ENCODE assay signal across 18 cellular contexts in the genomic region with DNA sequence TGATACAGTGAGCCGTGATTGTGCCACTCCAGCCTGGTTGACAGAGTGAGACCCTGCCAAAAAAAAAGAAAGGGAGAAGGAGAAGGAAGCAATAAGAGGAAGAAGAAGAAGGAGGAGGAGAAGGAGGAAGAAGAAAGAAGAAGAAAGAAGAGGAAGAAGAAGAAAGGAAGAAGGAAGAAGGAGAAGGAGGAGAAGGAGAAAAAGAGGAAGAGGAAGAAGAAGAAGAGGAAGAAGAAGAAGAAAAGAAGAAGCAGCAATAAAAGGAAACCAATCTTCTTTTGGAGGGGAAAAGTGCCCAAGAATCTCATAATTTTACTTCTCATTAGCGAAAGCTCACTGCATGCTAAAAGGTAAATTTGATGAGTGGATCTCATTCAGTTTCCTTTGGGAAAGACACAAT.
"Had no signal": no experiment of that assay in that cellular context is flagged by ENCODE, and none has a peak within 500 bp of the region (broad histone marks: within the 10 kb centered on the region; RNA-seq: fewer than 3 reads in every experiment).

No MANE protein-coding gene starts in this region.

- H3K4me1 Mint-ChIP-seq: activated CD4-positive, alpha-beta T cell treated with anti-CD3 and anti-CD28 coated beads, Interleukin-2, amount 10 ng/mL, durations not matched to agents 24 days and 14 days; activated naive CD8-positive, alpha-beta T cell treated with anti-CD3 and anti-CD28 coated beads, Interleukin-2, amount 10 ng/mL, durations not matched to agents 7 days and 5 days; brain had no signal

- ATAC-seq: left lung; naive thymus-derived CD4-positive, alpha-beta T cell; pancreas had no signal

- H3K27me3 Mint-ChIP-seq: activated CD4-positive, alpha-beta T cell treated with anti-CD3 and anti-CD28 coated beads, Interleukin-2, amount 10 ng/mL, durations not matched to agents 24 days and 14 days; brain; naive thymus-derived CD4-positive, alpha-beta T cell had no signal

- H3K4me3 Mint-ChIP-seq: activated CD4-positive, alpha-beta T cell treated with anti-CD3 and anti-CD28 coated beads, Interleukin-2, amount 10 ng/mL, durations not matched to agents 24 days and 14 days; activated naive CD8-positive, alpha-beta T cell treated with anti-CD3 and anti-CD28 coated beads, Interleukin-2, amount 10 ng/mL, durations not matched to agents 7 days and 5 days; activated T-helper 1 cell treated with anti-CD3 and anti-CD28 coated beads, Interleukin-12 subunit alpha, Interleukin-12 subunit beta, Interleukin-2, Interleukin-4 antibody, amounts not matched to agents 30 ng/mL and 10 ng/mL and 1 ng/mL, durations not matched to agents 14 hours and 24 hours and 36 hours; brain; naive thymus-derived CD4-positive, alpha-beta T cell had no signal

- H3K27ac Mint-ChIP-seq: activated CD4-positive, alpha-beta T cell treated with anti-CD3 and anti-CD28 coated beads, Interleukin-2, amount 10 ng/mL, durations not matched to agents 24 days and 14 days; activated naive CD8-positive, alpha-beta T cell treated with anti-CD3 and anti-CD28 coated beads, Interleukin-2, amount 10 ng/mL, durations not matched to agents 7 days and 5 days; activated T-helper 1 cell treated with anti-CD3 and anti-CD28 coated beads, Interleukin-12 subunit alpha, Interleukin-12 subunit beta, Interleukin-2, Interleukin-4 antibody, amounts not matched to agents 30 ng/mL and 10 ng/mL and 1 ng/mL, durations not matched to agents 14 hours and 24 hours and 36 hours; brain had no signal

- DNase-seq: activated CD4-positive, alpha-beta T cell treated with anti-CD3 and anti-CD28 coated beads, Interleukin-2, amount 10 ng/mL, durations not matched to agents 24 days and 14 days; activated CD8-positive, alpha-beta memory T cell treated with anti-CD3 and anti-CD28 coated beads for 24 hours; activated naive CD8-positive, alpha-beta T cell treated with anti-CD3 and anti-CD28 coated beads, Interleukin-2, amount 10 ng/mL, durations not matched to agents 7 days and 5 days; central memory CD4-positive, alpha-beta T cell; colonic mucosa; effector CD4-positive, alpha-beta T cell; islet precursor cell; left lung; mammary epithelial cell; naive thymus-derived CD4-positive, alpha-beta T cell; pancreas; sigmoid colon; spleen; tibial artery had no signal

- H3K9me3 Mint-ChIP-seq: activated CD4-positive, alpha-beta T cell treated with anti-CD3 and anti-CD28 coated beads, Interleukin-2, amount 10 ng/mL, durations not matched to agents 24 days and 14 days; activated naive CD8-positive, alpha-beta T cell treated with anti-CD3 and anti-CD28 coated beads, Interleukin-2, amount 10 ng/mL, durations not matched to agents 7 days and 5 days; activated T-helper 1 cell treated with anti-CD3 and anti-CD28 coated beads, Interleukin-12 subunit alpha, Interleukin-12 subunit beta, Interleukin-2, Interleukin-4 antibody, amounts not matched to agents 30 ng/mL and 10 ng/mL and 1 ng/mL, durations not matched to agents 14 hours and 24 hours and 36 hours; brain; naive thymus-derived CD4-positive, alpha-beta T cell had no signal

- H3K27ac ChIP-seq: colonic mucosa, esophagus muscularis mucosa, hepatocyte, pancreas, sigmoid colon, tibial artery had no signal

- H3K36me3 Mint-ChIP-seq: activated naive CD8-positive, alpha-beta T cell treated with anti-CD3 and anti-CD28 coated beads, Interleukin-2, amount 10 ng/mL, durations not matched to agents 7 days and 5 days; brain had no signal
